Comparison of ENCODE assay signal across 8 cellular contexts in the genomic region with DNA sequence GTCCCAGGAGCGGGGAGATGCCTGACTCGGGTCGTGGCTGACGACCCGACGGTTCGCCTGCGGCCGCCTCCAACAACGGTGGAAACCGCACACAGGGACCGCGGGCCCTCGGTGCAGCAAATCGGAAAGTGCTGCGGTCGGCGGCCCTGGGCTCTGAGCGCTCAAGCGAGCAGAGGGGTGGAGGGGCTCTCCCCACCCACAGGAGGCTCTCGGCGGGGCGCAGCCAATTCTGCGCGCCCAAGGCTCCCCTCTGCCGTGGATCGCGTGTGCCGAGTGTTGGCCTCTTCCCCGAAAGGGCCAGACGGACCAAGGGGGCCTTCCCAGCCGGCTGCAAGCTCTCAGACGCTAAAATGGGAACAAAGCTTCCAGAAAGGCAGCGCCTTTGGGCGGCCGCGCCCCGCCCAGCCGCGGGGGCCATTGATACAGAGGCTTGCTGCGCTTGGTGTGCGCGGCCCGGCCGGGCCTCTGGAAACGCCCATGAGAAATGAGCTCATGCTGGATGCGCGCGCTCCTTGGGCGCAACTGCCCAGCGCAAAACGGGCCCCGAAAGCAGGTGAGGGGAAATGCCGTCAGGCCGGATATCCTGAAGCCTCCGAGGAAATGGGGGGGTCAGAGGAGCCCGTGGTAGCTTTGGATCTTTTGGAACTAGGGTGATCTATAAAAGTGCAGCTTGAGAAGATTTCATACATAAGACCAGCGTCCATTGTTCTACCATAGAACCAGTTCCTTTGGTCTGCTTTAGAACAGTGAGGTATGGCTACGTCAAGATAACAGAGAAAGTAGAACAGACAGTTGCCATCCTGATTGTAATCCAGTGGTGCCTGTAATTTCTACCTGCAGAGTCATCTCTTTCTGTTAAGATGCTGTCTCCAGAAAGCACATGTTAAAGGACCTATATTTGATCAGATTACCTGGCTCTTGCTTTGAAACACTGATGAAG. TPM values are rescaled to one million over a fixed set of nuclear protein-coding genes. Genes with fewer than 3 reads are reported as not detected.
DNase-seq lines count a peak whose midpoint lies in the region; ATAC-seq and TF ChIP-seq lines count a peak whose summit lies in the region.

No MANE protein-coding gene starts in this region.

- TF ChIP-seq CTCF in GM12865 (IDR thresholded peaks at IDR 0.05; ENCODE audit: insufficient read depth, low read depth, low read length, missing control alignments) (no peak), SU-DHL-6 (IDR thresholded peaks at IDR 0.05; ENCODE audit: insufficient read depth, low read length, poor library complexity, severe bottlenecking) (no peak), heart right ventricle (IDR thresholded peaks at IDR 0.05) (no peak), upper lobe of left lung (IDR thresholded peaks at IDR 0.05) (peak in 2 of 6 experiments; percentile 32 to 40)

- peak; percentile 97 for DNase-seq in GM12865 (ENCODE audit: low read depth)
- DNase-seq in NCI-H1092 (lab: John Stamatoyannopoulos, UW) = peak; percentile 75
- peak; percentile 96 for DNase-seq in adipocyte (ENCODE audit: low read depth)
- peak; percentile 88 to 91 for DNase-seq in heart right ventricle
- DNase-seq in posterior cingulate gyrus = peak; percentile 64 to 97 (median 80)
- DNase-seq in upper lobe of left lung = peak; percentile 94 to 97

- ATAC-seq in HG02610 (IDR thresholded peaks at IDR 0.05; ENCODE audit: unreplicated experiment) (peak; percentile 49), heart right ventricle (peak; percentile 56 to 81 (median 73)), upper lobe of left lung (ENCODE audit: low FRiP score in 2 of 2) (peak; percentile 81 to 91)

- peak overlapping the region; percentile 98 for H3K4me2 ChIP-seq in SU-DHL-6 (ENCODE audit: low read depth, low read length, poor library complexity, severe bottlenecking)

- H3K9me3 ChIP-seq in SU-DHL-6 (ENCODE audit: insufficient read depth, low read length) (no peaks in the 10 kb centered on the region), adipocyte (ENCODE audit: control insufficient read depth, low read length) (no peaks in the 10 kb centered on the region), heart right ventricle (no peaks in the 10 kb centered on the region), upper lobe of left lung (no peaks in the 10 kb centered on the region)

- H4K20me1 ChIP-seq in SU-DHL-6 (ENCODE audit: low read depth, low read length) = peaks cover 25% of the 10 kb centered on the region

- H3K4me3 ChIP-seq in GM12865 (ENCODE audit: low read depth, low read length) (peak overlapping the region; percentile 70), SU-DHL-6 (ENCODE audit: insufficient read depth, low read length, poor library complexity, severe bottlenecking) (peak overlapping the region; percentile 92), adipocyte (ENCODE audit: low read length) (peak overlapping the region; percentile 96), heart right ventricle (peak overlapping the region; percentile 74 to 95 (median 86)), upper lobe of left lung (peak overlapping the region; percentile 57 to 69 (median 60))

- H3K4me1 ChIP-seq in adipocyte (ENCODE audit: control insufficient read depth, insufficient read depth, low read length) = peaks cover 15% of the 10 kb centered on the region
- H3K4me1 ChIP-seq in heart right ventricle = peaks cover 0 to 30% (median 25%) of the 10 kb centered on the region in 9 donors
- H3K4me1 ChIP-seq in upper lobe of left lung = peaks cover 17 to 21% (median 19%) of the 10 kb centered on the region in 4 donors

- H3K27ac ChIP-seq in SU-DHL-6 (ENCODE audit: low read depth, low read length) (peak overlapping the region; percentile 95), heart right ventricle (peak overlapping the region; percentile 98 to 100 (median 99)), upper lobe of left lung (peak overlapping the region; percentile 99 to 100 (median 100))

- H3K36me3 ChIP-seq in SU-DHL-6 (ENCODE audit: low read length) (0 out of 2 replicates have a peak, but pooled peaks cover 2% of the 10 kb centered on the region), adipocyte (ENCODE audit: control insufficient read depth, insufficient read depth, low read length, severe bottlenecking) (peaks cover 6% of the 10 kb centered on the region), heart right ventricle (peaks cover 0 to 23% (median 0%) of the 10 kb centered on the region in 9 donors), upper lobe of left lung (no peaks in the 10 kb centered on the region)

- H3K79me2 ChIP-seq in SU-DHL-6 (ENCODE audit: insufficient read depth, low read length) = peaks cover 50% of the 10 kb centered on the region

- WGBS in heart right ventricle, 2 donors = 0 to 1% methylated on average over 59 of the region's 59 CpGs
- WGBS in upper lobe of left lung, 2 donors = 0% methylated on average over 18 to 49 of the region's 59 CpGs

- intact Hi-C loops in heart right ventricle (cut with DNase I) (loop anchor here in 4 of 10 donors (5.0 to 10.0 kb wide), 4 partner anchors 201 to 329 kb away; partner anchors contain the start of gene LRRC58 (in 1 of the 4)), posterior cingulate gyrus (cut with DNase I) (no loop called here)

- no peaks in the 10 kb centered on the region for H3K27me3 ChIP-seq in SU-DHL-6 (ENCODE audit: low read length)
- H3K27me3 ChIP-seq in adipocyte (replicated peaks; ENCODE audit: control insufficient read depth, insufficient read depth, low read length) = no peaks in the 10 kb centered on the region
- H3K27me3 ChIP-seq in heart right ventricle = no peaks in the 10 kb centered on the region
- no peaks in the 10 kb centered on the region for H3K27me3 ChIP-seq in upper lobe of left lung

- H3K9me2 ChIP-seq in SU-DHL-6 (replicated peaks; ENCODE audit: insufficient read depth, low read length) = no peaks in the 10 kb centered on the region

- peak; percentile 47 to 99 (median 97) for TF ChIP-seq POLR2A in upper lobe of left lung (IDR thresholded peaks at IDR 0.05)

- peak overlapping the region; percentile 67 for H2AFZ ChIP-seq in SU-DHL-6 (ENCODE audit: low read depth, low read length, severe bottlenecking)

- TF ChIP-seq EP300 in upper lobe of left lung (IDR thresholded peaks at IDR 0.05) = peak in 1 of 4 donors; percentile 53

- H3F3A ChIP-seq in SU-DHL-6 (ENCODE audit: insufficient read depth) = peaks cover 18% of the 10 kb centered on the region

- H3K9ac ChIP-seq in SU-DHL-6 (ENCODE audit: low read length) (peak overlapping the region; percentile 74), adipocyte (ENCODE audit: low read length) (peak overlapping the region; percentile 100)

RNA-seq across cellular contexts. Expression of gene GSK3B, which starts 1.2 kb away (rescaled TPM):
- total RNA-seq in heart right ventricle (10 to 100 TPM; 37.5 to 57.1 (median 51.1) TPM), upper lobe of left lung (10 to 100 TPM; 41.4 to 84.9 (median 48.0) TPM)
- polyA plus RNA-seq in heart right ventricle = 1 to 10 TPM; 7.5 to 9.6 TPM

Comparison
In these comparisons a context has a peak if more than half of its experiments do, and no peak if none do; other contexts are left out.
1. Peak in every context shown above with its lines: DNase-seq, ATAC-seq, H3K4me3 ChIP-seq and H3K27ac ChIP-seq.